Comparison of ENCODE assay signal across 29 cellular contexts in the genomic region with DNA sequence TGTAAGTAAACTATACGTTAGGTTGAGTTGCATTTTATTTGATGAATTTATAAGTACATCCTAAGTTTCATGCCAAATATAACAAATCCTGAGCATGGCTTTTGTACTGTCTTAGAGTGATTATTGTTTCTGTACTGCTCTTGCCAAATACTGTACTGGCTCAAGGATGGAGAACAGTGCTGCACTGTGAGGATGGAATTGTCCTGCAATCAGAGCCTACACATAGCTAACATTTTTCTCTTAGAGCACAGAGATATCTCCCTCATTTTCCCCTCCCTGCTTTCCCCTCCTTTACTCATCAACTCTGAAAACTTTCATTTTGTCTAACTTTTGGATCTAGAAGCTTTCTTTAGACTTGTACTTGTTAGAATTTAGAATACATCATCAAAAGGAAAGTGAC. TPM values are rescaled to one million over a fixed set of nuclear protein-coding genes. Genes with fewer than 3 reads are reported as not detected.
DNase-seq lines count a peak whose midpoint lies in the region; ATAC-seq, FAIRE-seq and TF ChIP-seq lines count a peak whose summit lies in the region.
"Had no signal": no experiment of that assay in that cellular context is flagged by ENCODE, and none has a peak within 500 bp of the region (broad histone marks: within the 10 kb centered on the region; RNA-seq: fewer than 3 reads in every experiment).

No MANE protein-coding gene starts in this region.

- H3K27me3 ChIP-seq in left ventricle myocardium inferior (ENCODE audit: low read depth) = no peaks in the 10 kb centered on the region
- no peaks in the 10 kb centered on the region for H3K27me3 ChIP-seq in testis
- H3K27me3 ChIP-seq in pancreas = no peaks in the 10 kb centered on the region
- H3K27me3 ChIP-seq: breast epithelium, ovary had no signal

- TF ChIP-seq CTCF in left ventricle myocardium inferior (IDR thresholded peaks at IDR 0.05; ENCODE audit: borderline replicate concordance) (no peak), testis (IDR thresholded peaks at IDR 0.05) (no peak), pancreas (IDR thresholded peaks at IDR 0.05) (no peak)

- H3K9me3 ChIP-seq in left ventricle myocardium inferior (replicated peaks) = no peaks in the 10 kb centered on the region
- H3K9me3 ChIP-seq in testis = no peaks in the 10 kb centered on the region
- H3K9me3 ChIP-seq in pancreas = no peaks in the 10 kb centered on the region
- H3K9me3 ChIP-seq: breast epithelium, lower lobe of right lung, ovary had no signal

- DNase-seq in left cardiac atrium (no peak), left ventricle myocardium inferior (no peak), astrocyte of the hippocampus (ENCODE audit: low read depth, low spot score) (peak; percentile 31), globus pallidus (ENCODE audit: low spot score) (peak; percentile 40), testis (peak; percentile 34), pancreas (no peak), kidney tubule cell (ENCODE audit: low spot score) (no peak)
- DNase-seq in stimulated activated CD4-positive, alpha-beta T cell treated with anti-CD3 and anti-CD28 coated beads, Interleukin-4, amount 100 ng/mL, for 24 hours = no peak
- DNase-seq: activated CD4-positive, alpha-beta T cell treated with anti-CD3 and anti-CD28 coated beads, Interleukin-2, amount 50 U/mL, for 48 hours; activated T-cell treated with anti-CD3 and anti-CD28 coated beads, Interleukin-2, amount 50 U/mL, for 48 hours; CD8-positive, alpha-beta memory T cell; H9; head of caudate nucleus; Kasumi-1; lower lobe of right lung; naive thymus-derived CD8-positive, alpha-beta T cell; NCI-H1436; NCI-H2081 treated with DMSO at 0.1 percent for 48 hours; NCI-H2227 treated with DMSO at 0.1 percent for 48 hours; NCI-H526; OCI-M1; ovary had no signal

- FAIRE-seq in pancreas (lab: Jason Lieb, UNC) = no peak
- FAIRE-seq: A204.1, colon, endothelial cell of umbilical vein, GM12891, TTC549 had no signal

- H3K27ac ChIP-seq in left ventricle myocardium inferior (replicated peaks) (no peak overlapping the region), testis (no peak overlapping the region), pancreas (no peak overlapping the region)
- H3K27ac ChIP-seq: breast epithelium, lower lobe of right lung, ovary had no signal

- H3K36me3 ChIP-seq in left ventricle myocardium inferior (peaks cover 29% of the 10 kb centered on the region), testis (ENCODE audit: low read depth, missing control alignments) (no peaks in the 10 kb centered on the region), pancreas (peaks cover 0 to 6% (median 4%) of the 10 kb centered on the region in 3 donors)
- H3K36me3 ChIP-seq: breast epithelium, lower lobe of right lung, ovary had no signal

- no peak overlapping the region for H3K4me3 ChIP-seq in left ventricle myocardium inferior
- H3K4me3 ChIP-seq in testis = no peak overlapping the region
- H3K4me3 ChIP-seq in pancreas = no peak overlapping the region
- H3K4me3 ChIP-seq: breast epithelium, lower lobe of right lung, ovary, smooth muscle cell had no signal

- TF ChIP-seq POLR2A in testis (IDR thresholded peaks at IDR 0.05) = no peak

- intact Hi-C loops in left cardiac atrium (cut with DNase I) = no loop called here
- intact Hi-C loops in left ventricle myocardium inferior (cut with micrococcal nuclease) = no loop called here
- intact Hi-C loops in testis (cut with DNase I; ENCODE audit: low total_unique reads) = no loop called here
- intact Hi-C loops in pancreas (cut with DNase I) = no loop called here

- ATAC-seq in left cardiac atrium (peak; percentile 65 to 76), pancreas (no peak)
- ATAC-seq: lower lobe of right lung; naive thymus-derived CD8-positive, alpha-beta T cell had no signal

- 35 to 38% methylated on average over 1 of the region's 1 CpG for WGBS in testis, 2 donors
- 91 to 96% methylated on average over 1 of the region's 1 CpG for whole genome bisulfite sequencing in pancreas, 2 donors

- no peaks in the 10 kb centered on the region for H3K4me1 ChIP-seq in left ventricle myocardium inferior
- H3K4me1 ChIP-seq in testis = no peaks in the 10 kb centered on the region
- no peaks in the 10 kb centered on the region for H3K4me1 ChIP-seq in pancreas
- H3K4me1 ChIP-seq: breast epithelium, lower lobe of right lung had no signal

RNA-seq across cellular contexts. Expression of a gene that starts 28.3 kb away (rescaled TPM):
- total RNA-seq in left cardiac atrium = 1 to 10 TPM; 2.0 to 2.2 TPM
- 0.77 TPM for total RNA-seq in left ventricle myocardium inferior
- total RNA-seq in testis = 1 to 10 TPM; 9.0 to 9.9 TPM
- 4.9 TPM for polyA plus RNA-seq in testis (ENCODE audit: insufficient read depth, low read depth, low replicate concordance)
- under 1 TPM; 0.16 to 0.87 (median 0.44) TPM for total RNA-seq in pancreas
- polyA plus RNA-seq in pancreas = 1 to 10 TPM; 2.0 to 3.5 TPM

Comparison
In these comparisons a context has a peak if more than half of its experiments do, and no peak if none do; other contexts are left out.
1. ATAC-seq: peak in left cardiac atrium (2 of 2); none in pancreas (0 of 4).
2. DNase-seq: peak in astrocyte of the hippocampus (single experiment), globus pallidus (single experiment) and testis (single experiment); none in left cardiac atrium (single experiment), left ventricle myocardium inferior (single experiment), pancreas (0 of 6), stimulated activated CD4-positive, alpha-beta T cell treated with anti-CD3 and anti-CD28 coated beads, Interleukin-4, amount 100 ng/mL, for 24 hours (single experiment) and kidney tubule cell (single experiment).